Comparison of ENCODE assay signal across 8 cellular contexts in the genomic region with DNA sequence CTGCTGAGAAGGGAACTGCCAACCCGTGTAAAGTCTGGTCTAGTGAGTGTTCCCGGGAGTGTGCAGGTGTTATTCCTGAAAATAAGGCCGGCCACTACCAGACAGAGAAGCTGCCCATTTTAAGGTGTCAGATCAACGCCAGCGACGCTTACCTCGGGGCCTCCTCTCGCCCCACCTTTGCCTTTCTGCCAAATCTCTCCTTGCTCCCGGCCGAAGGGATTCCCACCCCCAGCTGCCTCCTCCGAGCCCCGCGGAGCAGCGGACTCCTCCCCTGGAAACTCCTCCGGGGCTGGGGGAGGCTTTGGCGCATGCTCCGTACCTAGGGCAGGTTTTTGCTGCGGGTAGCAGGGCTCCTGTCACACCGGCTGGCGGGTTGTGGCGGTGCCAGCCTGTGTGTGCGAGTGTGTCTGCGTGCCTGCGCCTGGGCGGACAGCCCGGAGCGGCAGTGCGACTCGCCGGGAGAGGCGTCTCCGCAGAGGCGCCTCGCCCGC. TPM values are rescaled to one million over a fixed set of nuclear protein-coding genes. Genes with fewer than 3 reads are reported as not detected.
DNase-seq lines count a peak whose midpoint lies in the region; ATAC-seq and TF ChIP-seq lines count a peak whose summit lies in the region.

Gene HS6ST3, plus strand, starts transcription at position 359 of the 491 bp plus-strand sequence.

- no peaks in the 10 kb centered on the region for H3K4me1 Mint-ChIP-seq in Calu3 (ENCODE audit: low read depth, unreplicated experiment)
- H3K4me1 Mint-ChIP-seq in activated CD4-positive, alpha-beta memory T cell treated with anti-CD3 and anti-CD28 coated beads, Interleukin-2, amount 10 ng/mL, durations not matched to agents 7 days and 5 days = peaks cover 4% of the 10 kb centered on the region

- H3K27ac ChIP-seq in temporal lobe (ENCODE audit: low read depth, low read length) = no peak within 1 kb of the TSS

- peaks cover 53% of the 10 kb centered on the region for H3K27me3 Mint-ChIP-seq in Calu3 (ENCODE audit: unreplicated experiment)
- H3K27me3 Mint-ChIP-seq in activated CD4-positive, alpha-beta memory T cell treated with anti-CD3 and anti-CD28 coated beads, Interleukin-2, amount 10 ng/mL, durations not matched to agents 7 days and 5 days = peaks cover 48% of the 10 kb centered on the region

- DNase-seq in Calu3 (no peak), NCI-H1105 treated with DMSO at 0.1 percent for 48 hours (lab: John Stamatoyannopoulos, UW) (peak; percentile 58), T47D (ENCODE audit: low read depth in 1 of 2, low spot score in 1 of 2) (peak; percentile 72 to 78), kidney tubule cell (ENCODE audit: low spot score) (peak; percentile 51)
- DNase-seq in stimulated activated CD4-positive, alpha-beta T cell treated with anti-CD3 and anti-CD28 coated beads, Interleukin-4, amount 100 ng/mL, for 1 hour = no peak
- DNase-seq in activated CD4-positive, alpha-beta memory T cell treated with anti-CD3 and anti-CD28 coated beads, Interleukin-2, amount 10 ng/mL, durations not matched to agents 7 days and 5 days = no peak

- intact Hi-C loops in Calu3 (cut with micrococcal nuclease; ENCODE audit: unreplicated experiment) = no loop called here

- peak within 1 kb of the TSS; percentile 69 for H3K4me3 Mint-ChIP-seq in Calu3 (ENCODE audit: low read depth, unreplicated experiment)
- no peak within 1 kb of the TSS for H3K4me3 Mint-ChIP-seq in activated CD4-positive, alpha-beta memory T cell treated with anti-CD3 and anti-CD28 coated beads, Interleukin-2, amount 10 ng/mL, durations not matched to agents 7 days and 5 days

- POLR2A ChIA-PET in activated CD4-positive, alpha-beta memory T cell treated with anti-CD3 and anti-CD28 coated beads, Interleukin-2, amount 10 ng/mL, durations not matched to agents 7 days and 5 days (lab: Charles Lee) = no interaction called here

- BruUV-seq in Calu3 (replicated peaks; lab: Mats Ljungman, UMichigan) = no TSS peak

- TF ChIP-seq CTCF in Calu3 (IDR thresholded peaks at IDR 0.05; ENCODE audit: unreplicated experiment) = no peak

- peaks cover 4% of the 10 kb centered on the region for H3K36me3 Mint-ChIP-seq in Calu3 (ENCODE audit: insufficient read depth, unreplicated experiment)
- H3K36me3 Mint-ChIP-seq in activated CD4-positive, alpha-beta memory T cell treated with anti-CD3 and anti-CD28 coated beads, Interleukin-2, amount 10 ng/mL, durations not matched to agents 7 days and 5 days (ENCODE audit: low read depth) = peaks cover 2% of the 10 kb centered on the region

- in situ Hi-C loops in T47D (cut with HindIII; ENCODE audit: low pct_unique_long_range_greater_than_20kb, low sequenced_read_pairs) = no loop called here

- H3K9me3 Mint-ChIP-seq in Calu3 (ENCODE audit: low read depth, unreplicated experiment) = no peaks in the 10 kb centered on the region
- H3K9me3 Mint-ChIP-seq in activated CD4-positive, alpha-beta memory T cell treated with anti-CD3 and anti-CD28 coated beads, Interleukin-2, amount 10 ng/mL, durations not matched to agents 7 days and 5 days = no peaks in the 10 kb centered on the region

- CTCF ChIA-PET in Calu3 (lab: Charles Lee) = no interaction called here
- CTCF ChIA-PET in activated CD4-positive, alpha-beta memory T cell treated with anti-CD3 and anti-CD28 coated beads, Interleukin-2, amount 10 ng/mL, durations not matched to agents 7 days and 5 days (lab: Charles Lee) = no interaction called here

- ATAC-seq in GM21381 (IDR thresholded peaks at IDR 0.05; ENCODE audit: unreplicated experiment) = peak; percentile 32

- no peak within 1 kb of the TSS for H3K27ac Mint-ChIP-seq in Calu3 (ENCODE audit: unreplicated experiment)
- no peak within 1 kb of the TSS for H3K27ac Mint-ChIP-seq in activated CD4-positive, alpha-beta memory T cell treated with anti-CD3 and anti-CD28 coated beads, Interleukin-2, amount 10 ng/mL, durations not matched to agents 7 days and 5 days

RNA-seq across cellular contexts. Expression of gene HS6ST3, which starts in this region (rescaled TPM):
- total RNA-seq in Calu3 (2022) = not detected in 2 replicates
- total RNA-seq in temporal lobe = 24.3 TPM
- not detected for total RNA-seq in activated CD4-positive, alpha-beta memory T cell treated with anti-CD3 and anti-CD28 coated beads, Interleukin-2, amount 10 ng/mL, durations not matched to agents 7 days and 5 days

Comparison
In these comparisons a context has a peak if more than half of its experiments do, and no peak if none do; other contexts are left out.
1. RNA of gene HS6ST3 (total RNA-seq): 24.3 TPM in temporal lobe (single experiment); not detected in Calu3 and not detected in activated CD4-positive, alpha-beta memory T cell treated with anti-CD3 and anti-CD28 coated beads, Interleukin-2, amount 10 ng/mL, durations not matched to agents 7 days and 5 days; every median in the first group is over 10 times any median in the second.
2. DNase-seq: peak in NCI-H1105 treated with DMSO at 0.1 percent for 48 hours (single experiment), T47D (2 of 2) and kidney tubule cell (single experiment); none in Calu3 (single experiment), stimulated activated CD4-positive, alpha-beta T cell treated with anti-CD3 and anti-CD28 coated beads, Interleukin-4, amount 100 ng/mL, for 1 hour (single experiment) and activated CD4-positive, alpha-beta memory T cell treated with anti-CD3 and anti-CD28 coated beads, Interleukin-2, amount 10 ng/mL, durations not matched to agents 7 days and 5 days (single experiment).